In genomic region chr1:220431840-220432239, GRCh38 we compare ENCODE assay signal across 23 cellular contexts.
"Had no signal": no experiment of that assay in that cellular context is flagged by ENCODE, and none has a peak within 500 bp of the region (broad histone marks: within the 10 kb centered on the region; RNA-seq: fewer than 3 reads in every experiment).

No MANE protein-coding gene starts in this region.

- ATAC-seq: activated CD8-positive, alpha-beta memory T cell treated with anti-CD3 and anti-CD28 coated beads, Interleukin-2, amount 10 ng/mL, durations not matched to agents 7 days and 5 days; activated CD8-positive, alpha-beta T cell treated with anti-CD3 and anti-CD28 coated beads for 36 hours; body of pancreas; heart left ventricle; left colon; naive thymus-derived CD4-positive, alpha-beta T cell; stimulated activated naive B cell treated with anti-CD40 and anti-IgM and Interleukin-4, amounts not matched to agents 10 μg/mL and 1 μg/mL and 100 μg/mL, for 72 hours had no signal

- DNase-seq: activated CD4-positive, alpha-beta T cell treated with anti-CD3 and anti-CD28 coated beads, Interleukin-2, amount 10 ng/mL, durations not matched to agents 7 days and 5 days; activated CD4-positive, CD25-positive, alpha-beta regulatory T cell treated with anti-CD3 and anti-CD28 coated beads, Interleukin-2, amount 50 U/mL, for 72 hours; activated CD8-positive, alpha-beta memory T cell treated with anti-CD3 and anti-CD28 coated beads, Interleukin-2, amount 10 ng/mL, durations not matched to agents 7 days and 5 days; activated CD8-positive, alpha-beta T cell treated with anti-CD3 and anti-CD28 coated beads for 36 hours; activated gamma-delta T cell; activated naive CD4-positive, alpha-beta T cell treated with anti-CD3 and anti-CD28 coated beads, Interleukin-2, amount 50 U/mL, for 16 hours; activated T-cell treated with anti-CD3 and anti-CD28 coated beads for 4 hours; anterior cingulate cortex; cortex of kidney; left colon; naive thymus-derived CD4-positive, alpha-beta T cell; posterior cingulate gyrus; sigmoid colon; stimulated activated CD4-positive, alpha-beta T cell treated with anti-CD3 and anti-CD28 coated beads, Interleukin-2, amount 100 ng/mL, for 48 hours; stimulated activated CD8-positive, alpha-beta memory T cell treated with anti-CD3 and anti-CD28 coated beads, Interleukin-4, amount 100 ng/mL, for 48 hours; stimulated activated naive B cell treated with anti-CD40 and anti-IgM and Interleukin-4, amounts not matched to agents 10 μg/mL and 1 μg/mL and 100 μg/mL, for 72 hours; testis; WERI-Rb-1 had no signal

- H3K4me1 ChIP-seq: body of pancreas, neural progenitor cell, sigmoid colon, testis had no signal

- H3K27ac ChIP-seq: body of pancreas, cardiac muscle cell, epithelial cell of prostate, heart left ventricle, neural progenitor cell, sigmoid colon, testis, WERI-Rb-1 had no signal

- H3K27me3 ChIP-seq: body of pancreas, cardiac muscle cell, heart left ventricle, neural progenitor cell, sigmoid colon, testis had no signal

- H2AFZ ChIP-seq: neural progenitor cell had no signal

- H3K36me3 ChIP-seq: cardiac muscle cell, heart left ventricle, neural progenitor cell, sigmoid colon, WERI-Rb-1 had no signal

- H3K9ac ChIP-seq: neural progenitor cell had no signal

- H3K4me2 ChIP-seq: neural progenitor cell had no signal

- H3K4me3 ChIP-seq: body of pancreas, cardiac muscle cell, heart left ventricle, neural progenitor cell, sigmoid colon, testis had no signal

- H3K9me3 ChIP-seq: body of pancreas, heart left ventricle, sigmoid colon, testis had no signal
